In the genomic region with DNA sequence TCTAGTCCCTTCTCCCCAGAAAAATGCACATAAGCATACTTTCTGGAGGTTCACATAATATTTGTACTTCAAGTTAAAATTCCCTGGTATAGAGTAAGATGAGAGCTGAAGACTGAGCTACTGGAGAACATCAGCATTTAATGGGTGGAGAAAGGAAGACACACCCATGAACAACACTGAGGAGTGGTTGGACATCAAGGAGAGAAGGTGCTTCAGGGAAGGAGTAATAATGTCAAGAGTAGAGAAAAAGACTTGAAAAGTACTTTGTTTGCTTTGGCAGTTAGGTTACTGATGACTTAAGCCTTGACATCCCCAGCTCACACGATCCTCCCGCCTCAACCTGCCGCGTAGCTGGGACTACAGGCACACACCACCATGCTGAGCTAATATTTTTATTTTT, we compare ENCODE assay signal across 28 cellular contexts. TPM values are rescaled to one million over a fixed set of nuclear protein-coding genes. Genes with fewer than 3 reads are reported as not detected.
"Had no signal": no experiment of that assay in that cellular context is flagged by ENCODE, and none has a peak within 500 bp of the region (broad histone marks: within the 10 kb centered on the region; RNA-seq: fewer than 3 reads in every experiment).

No MANE protein-coding gene starts in this region.

- H3K27ac Mint-ChIP-seq: activated B cell treated with CpG ODN at 0.5 μM for 24 hours; activated CD4-positive, alpha-beta memory T cell treated with anti-CD3 and anti-CD28 coated beads, Interleukin-2, amount 10 ng/mL, durations not matched to agents 7 days and 5 days; activated naive CD4-positive, alpha-beta T cell treated with anti-CD3 and anti-CD28 coated beads, Interleukin-2, amount 10 ng/mL, durations not matched to agents 7 days and 5 days; activated naive CD8-positive, alpha-beta T cell treated with anti-CD3 and anti-CD28 coated beads, Interleukin-2, amount 10 ng/mL, durations not matched to agents 7 days and 5 days; activated T-helper 17 cell treated with anti-CD3 and anti-CD28 coated beads, Interleukin-2, amount 50 U/mL, for 72 hours had no signal

- ATAC-seq: K562 had no signal

- DNase-seq: activated B cell treated with CpG ODN at 0.5 μM for 24 hours; activated CD4-positive, alpha-beta memory T cell treated with anti-CD3 and anti-CD28 coated beads, Interleukin-2, amount 10 ng/mL, durations not matched to agents 7 days and 5 days; activated CD4-positive, alpha-beta T cell treated with anti-CD3 and anti-CD28 coated beads for 1 hour; activated CD4-positive, alpha-beta T cell treated with anti-CD3 and anti-CD28 coated beads, Interleukin-2, amount 50 U/mL, for 1 hour; activated gamma-delta T cell; activated naive CD4-positive, alpha-beta T cell treated with anti-CD3 and anti-CD28 coated beads, Interleukin-2, amount 10 ng/mL, durations not matched to agents 7 days and 5 days; activated naive CD8-positive, alpha-beta T cell treated with anti-CD3 and anti-CD28 coated beads, Interleukin-2, amount 10 ng/mL, durations not matched to agents 7 days and 5 days; activated T-cell treated with anti-CD3 and anti-CD28 coated beads for 4 hours; activated T-cell treated with anti-CD3 and anti-CD28 coated beads, Interleukin-2, amount 50 U/mL, for 48 hours; adrenal gland; anterior cingulate cortex; caudate nucleus; Karpas-422; NCI-H1105 treated with DMSO at 0.1 percent for 48 hours; NCI-H1436 treated with DMSO at 0.1 percent for 48 hours; NCI-H187; NCI-H2081; NCI-H2171; NCI-H226; NCI-H526 treated with DMSO at 0.1 percent for 48 hours; SHP77; T-helper 2 cell; T1000 had no signal

- H3K27ac ChIP-seq: adrenal gland, SJSA1 had no signal

- H3K4me3 Mint-ChIP-seq: activated B cell treated with CpG ODN at 0.5 μM for 24 hours; activated CD4-positive, alpha-beta memory T cell treated with anti-CD3 and anti-CD28 coated beads, Interleukin-2, amount 10 ng/mL, durations not matched to agents 7 days and 5 days; activated naive CD4-positive, alpha-beta T cell treated with anti-CD3 and anti-CD28 coated beads, Interleukin-2, amount 10 ng/mL, durations not matched to agents 7 days and 5 days; activated naive CD8-positive, alpha-beta T cell treated with anti-CD3 and anti-CD28 coated beads, Interleukin-2, amount 10 ng/mL, durations not matched to agents 7 days and 5 days; activated T-helper 17 cell treated with anti-CD3 and anti-CD28 coated beads, Interleukin-2, amount 50 U/mL, for 72 hours had no signal

- H3K4me1 Mint-ChIP-seq: activated B cell treated with CpG ODN at 0.5 μM for 24 hours; activated CD4-positive, alpha-beta memory T cell treated with anti-CD3 and anti-CD28 coated beads, Interleukin-2, amount 10 ng/mL, durations not matched to agents 7 days and 5 days; activated naive CD4-positive, alpha-beta T cell treated with anti-CD3 and anti-CD28 coated beads, Interleukin-2, amount 10 ng/mL, durations not matched to agents 7 days and 5 days; activated naive CD8-positive, alpha-beta T cell treated with anti-CD3 and anti-CD28 coated beads, Interleukin-2, amount 10 ng/mL, durations not matched to agents 7 days and 5 days; activated T-helper 17 cell treated with anti-CD3 and anti-CD28 coated beads, Interleukin-2, amount 50 U/mL, for 72 hours had no signal

- H3K27me3 Mint-ChIP-seq: activated B cell treated with CpG ODN at 0.5 μM for 24 hours; activated CD4-positive, alpha-beta memory T cell treated with anti-CD3 and anti-CD28 coated beads, Interleukin-2, amount 10 ng/mL, durations not matched to agents 7 days and 5 days; activated naive CD4-positive, alpha-beta T cell treated with anti-CD3 and anti-CD28 coated beads, Interleukin-2, amount 10 ng/mL, durations not matched to agents 7 days and 5 days; activated naive CD8-positive, alpha-beta T cell treated with anti-CD3 and anti-CD28 coated beads, Interleukin-2, amount 10 ng/mL, durations not matched to agents 7 days and 5 days; activated T-helper 17 cell treated with anti-CD3 and anti-CD28 coated beads, Interleukin-2, amount 50 U/mL, for 72 hours had no signal

- H3K9me3 Mint-ChIP-seq: activated B cell treated with CpG ODN at 0.5 μM for 24 hours; activated CD4-positive, alpha-beta memory T cell treated with anti-CD3 and anti-CD28 coated beads, Interleukin-2, amount 10 ng/mL, durations not matched to agents 7 days and 5 days; activated naive CD4-positive, alpha-beta T cell treated with anti-CD3 and anti-CD28 coated beads, Interleukin-2, amount 10 ng/mL, durations not matched to agents 7 days and 5 days; activated naive CD8-positive, alpha-beta T cell treated with anti-CD3 and anti-CD28 coated beads, Interleukin-2, amount 10 ng/mL, durations not matched to agents 7 days and 5 days; activated T-helper 17 cell treated with anti-CD3 and anti-CD28 coated beads, Interleukin-2, amount 50 U/mL, for 72 hours had no signal

RNA-seq across cellular contexts. Expression of a gene that starts 36.7 kb away (rescaled TPM):
- total RNA-seq: activated B cell treated with CpG ODN at 0.5 μM for 24 hours; activated CD8-positive, alpha-beta memory T cell treated with anti-CD3 and anti-CD28 coated beads for 36 hours; activated naive CD8-positive, alpha-beta T cell treated with anti-CD3 and anti-CD28 coated beads, Interleukin-2, amount 10 ng/mL, durations not matched to agents 7 days and 5 days; activated T-helper 17 cell treated with anti-CD3 and anti-CD28 coated beads, Interleukin-2, amount 50 U/mL, for 72 hours; K562; NCI-H460; SJSA1 had no signal
- polyA plus RNA-seq: K562 had no signal
